In genomic region chr3:142987707-142988106, GRCh38 we compare ENCODE assay signal across 10 cellular contexts. TPM values are rescaled to one million over a fixed set of nuclear protein-coding genes. Genes with fewer than 3 reads are reported as not detected.
DNase-seq lines count a peak whose midpoint lies in the region; ATAC-seq lines count a peak whose summit lies in the region.
"Had no signal": no experiment of that assay in that cellular context is flagged by ENCODE, and none has a peak within 500 bp of the region (broad histone marks: within the 10 kb centered on the region; RNA-seq: fewer than 3 reads in every experiment).

No MANE protein-coding gene starts in this region.

- no peaks in the 10 kb centered on the region for H3K27me3 ChIP-seq in right cardiac atrium (ENCODE audit: control insufficient read depth, insufficient read depth)

- WGBS in right cardiac atrium, result 12% methylated on average over 7 of the region's 7 CpGs

- DNase-seq in Daoy (ENCODE audit: low read depth) (peak; percentile 68), RPMI7951 (ENCODE audit: low read depth) (peak; percentile 26), right cardiac atrium (peak; percentile 29 to 75 (median 73)), NCI-H510A treated with DMSO at 0.1 percent for 48 hours (lab: John Stamatoyannopoulos, UW) (no peak), foreskin melanocyte (no peak), putamen (ENCODE audit: low spot score) (no peak), AG08395 (ENCODE audit: low spot score) (no peak)
- DNase-seq: lower lobe of right lung had no signal

- H3K4me3 ChIP-seq in right cardiac atrium (ENCODE audit: low read length), result no peak overlapping the region
- H3K4me3 ChIP-seq: lower lobe of right lung had no signal

- H3K9me3 ChIP-seq in right cardiac atrium (ENCODE audit: control insufficient read depth, low read length), result no peaks in the 10 kb centered on the region
- H3K9me3 ChIP-seq: lower lobe of right lung had no signal

- H3K27ac ChIP-seq in right cardiac atrium (ENCODE audit: low read length), result peak overlapping the region; percentile 76
- H3K27ac ChIP-seq: lower lobe of right lung, VCaP had no signal

- intact Hi-C loops in right cardiac atrium (cut with DNase I), result no loop called here

- ATAC-seq in GM21576 (IDR thresholded peaks at IDR 0.05; ENCODE audit: unreplicated experiment) (peak; percentile 70), right cardiac atrium (peak; percentile 88 to 91)

- H3K4me1 ChIP-seq in right cardiac atrium (ENCODE audit: control insufficient read depth, insufficient read depth, low read length), result no peaks in the 10 kb centered on the region
- H3K4me1 ChIP-seq: lower lobe of right lung had no signal

RNA-seq across cellular contexts. Expression of gene U2SURP, which starts 13.7 kb away (rescaled TPM):
- 135 and 156 TPM in 2 replicates for total RNA-seq in Daoy (2014; rRNA removed; shearing (Covaris generic))
- 64.3 and 84.7 TPM in 2 replicates for total RNA-seq in RPMI7951 (2014; rRNA removed; shearing (Covaris generic))
- total RNA-seq in right cardiac atrium, result 10 to 100 TPM; 44.3 to 56.6 (median 51.0) TPM
- polyA plus RNA-seq in right cardiac atrium, result 22.8 TPM

RNA-seq across cellular contexts. Expression of gene PAQR9, which starts 24.2 kb away (rescaled TPM):
- 0.17 TPM in 1 of 2 replicates, not detected in the other for total RNA-seq in Daoy (2014; rRNA removed; shearing (Covaris generic))
- not detected in 2 replicates for total RNA-seq in RPMI7951 (2014; rRNA removed; shearing (Covaris generic))
- 10 to 100 TPM in 2 of 4 donors, 1 to 10 TPM in 2; 8.2 to 12.5 (median 10.0) TPM for total RNA-seq in right cardiac atrium
- 4.7 TPM for polyA plus RNA-seq in right cardiac atrium
- total RNA-seq: lower lobe of right lung had no signal

Comparison
In these comparisons a context has a peak if more than half of its experiments do, and no peak if none do; other contexts are left out.
1. DNase-seq: peak in Daoy (single experiment), RPMI7951 (single experiment) and right cardiac atrium (3 of 3); none in NCI-H510A treated with DMSO at 0.1 percent for 48 hours (single experiment), foreskin melanocyte (single experiment), putamen (single experiment) and AG08395 (single experiment).